In the genomic region with DNA sequence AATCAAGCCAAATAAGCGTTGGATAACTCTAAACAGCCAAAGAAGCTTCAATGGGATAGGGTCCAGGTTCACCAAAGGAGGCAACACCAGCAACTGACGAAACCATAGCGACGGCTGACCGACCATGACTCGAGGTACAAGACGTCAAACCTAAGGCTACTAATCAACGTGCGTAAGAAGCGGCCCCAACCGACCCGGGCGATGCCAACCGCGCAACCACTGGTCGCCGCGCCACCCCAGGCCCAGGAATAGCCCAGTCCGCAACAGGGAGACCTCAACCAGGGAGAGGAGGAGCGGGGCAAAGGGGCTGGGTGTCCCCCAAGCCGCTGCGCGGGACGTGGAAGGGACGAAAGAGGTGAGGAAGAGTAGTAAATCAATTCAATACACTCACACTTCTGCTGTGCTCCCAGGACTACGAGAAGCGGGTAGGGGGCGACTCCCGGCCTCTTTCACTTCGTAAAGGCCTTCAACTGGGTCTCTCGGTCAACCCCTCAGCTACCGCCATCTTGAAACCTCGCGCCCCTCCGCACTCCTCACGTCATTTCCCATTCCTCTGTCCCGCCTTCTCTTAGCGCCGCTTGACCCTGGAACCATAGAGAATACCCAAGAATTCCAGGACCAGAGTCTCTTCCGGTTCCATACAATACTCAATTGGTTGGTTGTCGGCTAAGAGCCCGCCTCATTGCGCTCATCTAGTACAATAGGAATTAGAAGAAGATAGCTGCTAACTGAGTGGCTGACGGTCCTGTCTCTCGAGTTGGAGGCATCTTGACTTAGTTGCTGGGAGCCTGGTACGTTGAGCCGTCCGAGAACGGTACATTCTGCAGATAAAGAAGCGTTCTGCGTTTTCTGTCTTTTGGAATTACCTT, we compare ENCODE assay signal across 1 cellular context.
TF ChIP-seq lines count a peak whose summit lies in the region.

C12orf60 (plus strand) TSS at position 710 of the 869 bp plus-strand sequence. CDS start 19,266 bp downstream, outside the sequence.
WBP11 (minus strand) TSS at position 518 of the 869 bp plus-strand sequence. CDS start 2,095 bp downstream, outside the sequence.

TF ChIP-seq in WTC11, 78 proteins besides CTCF, POLR2A, EP300 and RAD21 (continued from another document):
- TF ChIP-seq IRF1 (CRISPR knock-in tag; IDR thresholded peaks at IDR 0.05): no peak
- TF ChIP-seq GTF2I (CRISPR knock-in tag; conservative IDR thresholded peaks at IDR 0.05): no peak
- TF ChIP-seq ZNF263 (CRISPR knock-in tag; IDR thresholded peaks at IDR 0.05; ENCODE audit: low read depth): no peak
- no peak for TF ChIP-seq JAZF1 (CRISPR knock-in tag; IDR thresholded peaks at IDR 0.05)
- 0 out of 2 replicates have a peak, but pooled peaks have one; percentile 30 for TF ChIP-seq PREB (CRISPR knock-in tag; IDR thresholded peaks at IDR 0.05; ENCODE audit: borderline replicate concordance)
- TF ChIP-seq FOXK1 (CRISPR knock-in tag; IDR thresholded peaks at IDR 0.05): no peak
- TF ChIP-seq CREM (CRISPR knock-in tag; IDR thresholded peaks at IDR 0.05): no peak
- no peak for TF ChIP-seq ZNF317 (CRISPR knock-in tag; IDR thresholded peaks at IDR 0.05; ENCODE audit: borderline replicate concordance, low read depth)
- no peak for TF ChIP-seq CDX4 (CRISPR knock-in tag; IDR thresholded peaks at IDR 0.05; ENCODE audit: borderline replicate concordance)
- TF ChIP-seq TP53 (CRISPR knock-in tag; IDR thresholded peaks at IDR 0.05): no peak
- no peak for TF ChIP-seq STAT6 (CRISPR knock-in tag; conservative IDR thresholded peaks at IDR 0.05; ENCODE audit: low read depth)
- TF ChIP-seq ZNF416 (CRISPR knock-in tag; IDR thresholded peaks at IDR 0.05): no peak
- no peak for TF ChIP-seq HMGA2 (CRISPR knock-in tag; IDR thresholded peaks at IDR 0.05)
- no peak for TF ChIP-seq ZNF121 (CRISPR knock-in tag; IDR thresholded peaks at IDR 0.05)
- TF ChIP-seq ETV6 (CRISPR knock-in tag; IDR thresholded peaks at IDR 0.05): peak; percentile 78
- TF ChIP-seq ARID4B (CRISPR knock-in tag; IDR thresholded peaks at IDR 0.05; ENCODE audit: borderline replicate concordance): peak; percentile 78; the same call in 1 of the 2 replicates
- no peak for TF ChIP-seq RELA (CRISPR knock-in tag; IDR thresholded peaks at IDR 0.05; ENCODE audit: borderline replicate concordance)
